Comparison of ENCODE assay signal across 11 cellular contexts in the genomic region with DNA sequence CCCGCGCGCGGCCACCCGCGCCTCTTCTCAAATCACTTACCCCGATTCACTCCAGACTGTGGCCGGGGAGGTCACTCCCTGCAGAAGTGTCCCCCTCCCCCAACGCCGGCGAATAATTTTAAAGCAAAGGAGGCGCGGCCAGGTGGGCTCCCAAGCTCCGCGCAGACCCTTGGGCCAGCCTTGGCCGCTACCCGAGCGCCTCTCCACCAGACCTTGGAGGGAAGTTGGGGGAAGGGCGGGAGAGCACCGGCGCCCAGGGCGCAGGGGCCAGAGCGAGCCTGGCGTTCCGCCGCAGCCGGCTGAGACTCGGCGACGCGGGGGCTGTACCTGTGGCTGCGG. TPM values are rescaled to one million over a fixed set of nuclear protein-coding genes. Genes with fewer than 3 reads are reported as not detected.
A peak's percentile ranks its signal among the peaks of the same experiment; 100 is the strongest.
DNase-seq lines count a peak whose midpoint lies in the region; ATAC-seq, FAIRE-seq and TF ChIP-seq lines count a peak whose summit lies in the region.
"Had no signal": no experiment of that assay in that cellular context is flagged by ENCODE, and none has a peak within 500 bp of the region (broad histone marks: within the 10 kb centered on the region; RNA-seq: fewer than 3 reads in every experiment).

No MANE protein-coding gene starts in this region.

- H3K4me3 ChIP-seq in WI38 (ENCODE audit: low read depth, low read length) (peak overlapping the region; percentile 49), iPS DF 6.9 (ENCODE audit: low read length) (peak overlapping the region; percentile 75; the same call in 1 of the 2 replicates), skeletal muscle satellite cell (ENCODE audit: low read length) (peak overlapping the region; percentile 75)
- H3K4me3 ChIP-seq: mucosa of descending colon had no signal

- no CpG with 5 or more reads among the region's 32 CpGs for WGBS in iPS DF 6.9 (ENCODE audit: insufficient coverage, insufficient read length)

- no peak for ATAC-seq in HG03159 (IDR thresholded peaks at IDR 0.05; ENCODE audit: unreplicated experiment)
- ATAC-seq in GM21360 (IDR thresholded peaks at IDR 0.05; ENCODE audit: unreplicated experiment) = no peak
- ATAC-seq: mucosa of descending colon had no signal

- no peak overlapping the region for H3K9ac ChIP-seq in skeletal muscle satellite cell (ENCODE audit: low read depth, low read length)

- H3K27ac ChIP-seq in iPS DF 6.9 (ENCODE audit: low read length) = no peak overlapping the region

- peak overlapping the region; percentile 98 for H3K4me2 ChIP-seq in skeletal muscle satellite cell (ENCODE audit: low read length)

- H3K27me3 ChIP-seq in iPS DF 6.9 (ENCODE audit: control insufficient read depth, insufficient read depth, low read length) = peaks cover 56% of the 10 kb centered on the region
- H3K27me3 ChIP-seq in skeletal muscle satellite cell (ENCODE audit: control insufficient read depth, insufficient read depth, low read length) = peaks cover 61% of the 10 kb centered on the region

- H3K36me3 ChIP-seq in iPS DF 6.9 (ENCODE audit: control insufficient read depth, insufficient read depth, low read length) (no peaks in the 10 kb centered on the region; the same call in 1 of the 2 replicates), skeletal muscle satellite cell (ENCODE audit: insufficient read depth, low read length) (no peaks in the 10 kb centered on the region)

- TF ChIP-seq POLR2A in GM12891 (IDR thresholded peaks at IDR 0.05; ENCODE audit: low read depth, low read length) = no peak

- peak; percentile 1 for DNase-seq in GM12891 (ENCODE audit: insufficient read length, low spot score)
- no peak for DNase-seq in iPS DF 6.9 (ENCODE audit: low read depth, low spot score)
- DNase-seq in COLO668 (lab: John Stamatoyannopoulos, UW; ENCODE audit: unreplicated experiment) = no peak
- DNase-seq in stimulated activated CD4-positive, alpha-beta T cell treated with anti-CD3 and anti-CD28 coated beads, Interleukin-15, amount 100 ng/mL, for 24 hours = no peak
- DNase-seq: NCI-H187 had no signal

- H3K9me3 ChIP-seq in iPS DF 6.9 (ENCODE audit: control insufficient read depth, insufficient read depth, low read length) (no peaks in the 10 kb centered on the region), skeletal muscle satellite cell (replicated peaks; ENCODE audit: low read length) (no peaks in the 10 kb centered on the region)
- H3K9me3 ChIP-seq: mucosa of descending colon had no signal

- FAIRE-seq in GM12891 (lab: Jason Lieb, UNC) = no peak

- H3K4me1 ChIP-seq in iPS DF 6.9 (ENCODE audit: control insufficient read depth, insufficient read depth, low read length) (peaks cover 8% of the 10 kb centered on the region), skeletal muscle satellite cell (ENCODE audit: control insufficient read depth, insufficient read depth, low read length) (peaks cover 32% of the 10 kb centered on the region)

- no peak for TF ChIP-seq CTCF in WI38 (IDR thresholded peaks at IDR 0.05; ENCODE audit: low read depth, low read length)

TF ChIP-seq in GM12891, 5 proteins besides CTCF, POLR2A, EP300 and RAD21:
- TF ChIP-seq POLR2AphosphoS5 (IDR thresholded peaks at IDR 0.05; ENCODE audit: low read depth, low read length) (no peak), PAX5 (IDR thresholded peaks at IDR 0.05; ENCODE audit: insufficient read depth, low read length, severe bottlenecking) (no peak), TAF1 (IDR thresholded peaks at IDR 0.05; ENCODE audit: low read depth, low read length) (no peak), SPI1 (IDR thresholded peaks at IDR 0.05; ENCODE audit: low read depth, low read length) (no peak), POU2F2 (IDR thresholded peaks at IDR 0.05; ENCODE audit: low read depth, low read length) (no peak)

RNA-seq across cellular contexts. Expression of a gene that starts 0.3 kb away (rescaled TPM):
- not detected for polyA plus RNA-seq in GM12891 (2012; ENCODE audit: low read depth, missing spikeins)
- total RNA-seq in skeletal muscle satellite cell (2012; rRNA removed) = under 0.01 TPM in 1 of 2 replicates, not detected in the other
- total RNA-seq: T-helper 2 cell treated with Interferon-gamma antibody and Interleukin-4, amounts not matched to agents 100 ng/mL and 5 ng/mL, for 36 hours had no signal
